ENCODE assay signal across 31 cellular contexts in the genomic region with DNA sequence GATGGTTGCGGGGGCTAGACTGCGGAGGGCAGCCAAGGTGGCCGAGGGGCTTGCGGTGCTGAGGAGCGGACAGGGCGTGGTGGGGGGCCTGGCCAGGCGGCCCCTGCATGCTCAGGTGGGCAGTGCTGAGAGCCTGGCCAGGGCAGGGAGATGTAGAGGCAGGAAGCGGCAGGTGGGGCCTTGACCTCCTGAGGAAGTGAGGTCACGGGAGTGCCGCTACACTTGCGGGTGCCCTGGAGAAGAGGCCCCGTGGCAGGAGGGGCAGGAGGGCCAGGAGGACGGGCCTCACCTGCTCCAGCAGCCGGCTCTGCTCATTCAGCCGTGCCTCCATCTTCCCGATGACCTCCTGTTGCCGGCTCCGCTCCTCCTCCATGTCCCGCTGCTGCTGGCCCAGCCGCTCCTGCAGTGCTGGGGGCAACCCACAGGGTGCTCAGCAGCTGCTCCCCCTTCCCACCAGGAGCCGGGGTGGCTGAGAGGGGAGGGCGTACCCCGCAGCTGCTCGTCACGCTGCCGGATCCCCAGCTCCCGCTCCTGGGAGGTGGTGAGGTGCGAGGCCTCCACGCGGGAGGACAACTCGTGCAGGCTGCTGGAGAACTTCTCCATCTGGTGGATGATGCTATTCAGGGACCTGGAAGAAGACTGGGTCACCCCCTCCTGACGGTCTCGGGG. TPM values are rescaled to one million over a fixed set of nuclear protein-coding genes. Genes with fewer than 3 reads are reported as not detected.
DNase-seq lines count a peak whose midpoint lies in the region; ATAC-seq and TF ChIP-seq lines count a peak whose summit lies in the region.
"Had no signal": no experiment of that assay in that cellular context is flagged by ENCODE, and none has a peak within 500 bp of the region (broad histone marks: within the 10 kb centered on the region; RNA-seq: fewer than 3 reads in every experiment).

No MANE protein-coding gene starts in this region.

- no peaks in the 10 kb centered on the region for H3K27me3 Mint-ChIP-seq in CD4-positive, alpha-beta memory T cell
- peaks cover 12% of the 10 kb centered on the region for H3K27me3 Mint-ChIP-seq in glutamatergic neuron (ENCODE audit: unreplicated experiment)
- H3K27me3 Mint-ChIP-seq: activated CD4-positive, alpha-beta T cell treated with anti-CD3 and anti-CD28 coated beads for 36 hours; naive B cell had no signal

- H3K4me1 ChIP-seq in BLaER1: peaks cover 30% of the 10 kb centered on the region
- H3K4me1 ChIP-seq in CD4-positive, alpha-beta memory T cell (ENCODE audit: insufficient read depth, low read length): no peaks in the 10 kb centered on the region
- H3K4me1 ChIP-seq in SJCRH30: peaks cover 8% of the 10 kb centered on the region; the same call in 1 of the 2 replicates
- no peaks in the 10 kb centered on the region for H3K4me1 ChIP-seq in psoas muscle
- H3K4me1 ChIP-seq: body of pancreas, foreskin keratinocyte, lower lobe of right lung, prostate gland, transverse colon had no signal

- H3K27me3 ChIP-seq in BLaER1 (no peaks in the 10 kb centered on the region), SJCRH30 (no peaks in the 10 kb centered on the region), psoas muscle (ENCODE audit: insufficient read depth in 3 of 3, low read length in 2 of 3) (no peaks in the 10 kb centered on the region)
- H3K27me3 ChIP-seq in CD4-positive, alpha-beta memory T cell (ENCODE audit: insufficient read depth, low read length): no peaks in the 10 kb centered on the region
- H3K27me3 ChIP-seq: body of pancreas, esophagus squamous epithelium, foreskin keratinocyte, transverse colon had no signal

- peaks cover 0 to 11% (median 4%) of the 10 kb centered on the region in 4 donors for H3K4me1 Mint-ChIP-seq in CD4-positive, alpha-beta memory T cell
- peaks cover 14% of the 10 kb centered on the region for H3K4me1 Mint-ChIP-seq in glutamatergic neuron (ENCODE audit: low read depth, unreplicated experiment)
- H3K4me1 Mint-ChIP-seq: naive B cell had no signal

- peak overlapping the region in 4 of 7 donors; percentile 30 to 83 (median 62) for H3K27ac Mint-ChIP-seq in CD4-positive, alpha-beta memory T cell
- peak overlapping the region; percentile 59 for H3K27ac Mint-ChIP-seq in glutamatergic neuron (ENCODE audit: unreplicated experiment)
- H3K27ac Mint-ChIP-seq: activated CD4-positive, alpha-beta T cell treated with anti-CD3 and anti-CD28 coated beads for 36 hours had no signal

- WGBS in psoas muscle, 3 donors: 81 to 85% (median 85%) methylated on average over 30 to 32 of the region's 33 CpGs

- POLR2A ChIA-PET in CD4-positive, alpha-beta memory T cell (lab: Charles Lee; ENCODE audit: partially characterized antibody): no interaction called here

- TF ChIP-seq CTCF in glutamatergic neuron (IDR thresholded peaks at IDR 0.05; ENCODE audit: partially characterized antibody, unreplicated experiment) (no peak), psoas muscle (IDR thresholded peaks at IDR 0.05) (no peak)

- H3K36me3 Mint-ChIP-seq in CD4-positive, alpha-beta memory T cell: peaks cover 4 to 10% of the 10 kb centered on the region in 2 donors
- H3K36me3 Mint-ChIP-seq in glutamatergic neuron (ENCODE audit: unreplicated experiment): no peaks in the 10 kb centered on the region
- H3K36me3 Mint-ChIP-seq: naive B cell had no signal

- CTCF ChIA-PET in CD4-positive, alpha-beta memory T cell (lab: Charles Lee; ENCODE audit: partially characterized antibody): interaction anchor here (1.2 to 1.4 kb wide), 2 partner anchors 11 to 164 kb away, joined by 3 to 4 read pairs; no protein-coding TSS in a partner anchor

- no peaks in the 10 kb centered on the region for H3K9me3 ChIP-seq in BLaER1
- H3K9me3 ChIP-seq in CD4-positive, alpha-beta memory T cell (ENCODE audit: control insufficient read depth in 1 of 2, low read length in 2 of 2): no peaks in the 10 kb centered on the region
- no peaks in the 10 kb centered on the region for H3K9me3 ChIP-seq in SJCRH30 (replicated peaks)
- H3K9me3 ChIP-seq in psoas muscle: no peaks in the 10 kb centered on the region
- H3K9me3 ChIP-seq: body of pancreas, esophagus squamous epithelium, lower lobe of right lung, prostate gland, transverse colon had no signal

- ATAC-seq in psoas muscle (no peak), GM18502 (IDR thresholded peaks at IDR 0.05; ENCODE audit: poor library complexity, unreplicated experiment) (no peak)
- ATAC-seq: activated CD4-positive, alpha-beta T cell treated with anti-CD3 and anti-CD28 coated beads for 36 hours; activated T-cell treated with anti-CD3 and anti-CD28 coated beads, Interleukin-2, amount 50 U/mL, for 4 hours; body of pancreas; foreskin keratinocyte; lower lobe of right lung; Panc1 had no signal

- peak overlapping the region; percentile 33 for H3K27ac ChIP-seq in BLaER1
- no peak overlapping the region for H3K27ac ChIP-seq in CD4-positive, alpha-beta memory T cell (ENCODE audit: low read depth, low read length)
- peak overlapping the region; percentile 53 for H3K27ac ChIP-seq in SJCRH30
- H3K27ac ChIP-seq in psoas muscle: no peak overlapping the region
- H3K27ac ChIP-seq: body of pancreas, esophagus squamous epithelium, foreskin keratinocyte, KMS-11, lower lobe of right lung, prostate gland, transverse colon, VCaP had no signal

- H3K9me3 Mint-ChIP-seq in CD4-positive, alpha-beta memory T cell: no peaks in the 10 kb centered on the region
- H3K9me3 Mint-ChIP-seq in glutamatergic neuron (ENCODE audit: unreplicated experiment): peaks cover 12% of the 10 kb centered on the region
- H3K9me3 Mint-ChIP-seq: activated T-cell treated with anti-CD3 and anti-CD28 coated beads, Interleukin-2, amount 50 U/mL, for 4 hours; naive B cell had no signal

- H3K4me2 ChIP-seq in BLaER1: peak overlapping the region; percentile 27
- H3K4me2 ChIP-seq: KMS-11 had no signal

- intact Hi-C loops in CD4-positive, alpha-beta memory T cell (cut with micrococcal nuclease): no loop called here
- intact Hi-C loops in psoas muscle (cut with DNase I): loop anchor here in 1 of 2 donors (10.0 kb wide), 1 partner anchor 377 kb away; no protein-coding TSS in a partner anchor

- H3K9ac ChIP-seq in BLaER1: no peak overlapping the region
- H3K9ac ChIP-seq: KMS-11 had no signal

- no peak for DNase-seq in CD4-positive, alpha-beta memory T cell
- peak; percentile 74 to 81 for DNase-seq in SJCRH30
- no peak for DNase-seq in glutamatergic neuron
- DNase-seq in psoas muscle: no peak
- DNase-seq in amniotic stem cell (lab: John Stamatoyannopoulos, UW): no peak
- DNase-seq: activated CD4-positive, alpha-beta T cell treated with anti-CD3 and anti-CD28 coated beads for 36 hours; activated gamma-delta T cell treated with Interleukin-2 at 50 U/mL for 16 hours; activated T-cell treated with anti-CD3 and anti-CD28 coated beads, Interleukin-2, amount 50 U/mL, for 4 hours; body of pancreas; C1 segment of cervical spinal cord; Calu3; cerebellar nuclear complex; dermis blood vessel endothelial cell; esophagus squamous epithelium; foreskin keratinocyte; kidney glomerular epithelial cell; lower lobe of right lung; midbrain; naive B cell; NCI-H1417 treated with DMSO at 0.1 percent for 48 hours; NCI-H2029 treated with DMSO at 0.1 percent for 48 hours; NCI-H2227 treated with DMSO at 0.1 percent for 48 hours; stimulated activated CD4-positive, alpha-beta T cell treated with anti-CD3 and anti-CD28 coated beads, Interleukin-4, amount 100 ng/mL, for 4 hours; T1000; transverse colon had no signal

- no peaks in the 10 kb centered on the region for H4K20me1 ChIP-seq in BLaER1

- peaks cover 17% of the 10 kb centered on the region for H3K36me3 ChIP-seq in BLaER1
- no peaks in the 10 kb centered on the region for H3K36me3 ChIP-seq in CD4-positive, alpha-beta memory T cell (ENCODE audit: insufficient read depth, low read length)
- H3K36me3 ChIP-seq in SJCRH30: no peaks in the 10 kb centered on the region
- no peaks in the 10 kb centered on the region for H3K36me3 ChIP-seq in psoas muscle (ENCODE audit: insufficient read depth in 1 of 2, low read depth in 1 of 2)
- H3K36me3 ChIP-seq: prostate gland, transverse colon had no signal

- H3K4me3 ChIP-seq in BLaER1 (no peak overlapping the region), SJCRH30 (peak overlapping the region; percentile 6; the same call in 1 of the 2 replicates), psoas muscle (no peak overlapping the region)
- no peak overlapping the region for H3K4me3 ChIP-seq in CD4-positive, alpha-beta memory T cell (ENCODE audit: low read length in 2 of 2)
- H3K4me3 ChIP-seq: body of pancreas, esophagus squamous epithelium, lower lobe of right lung, prostate gland, transverse colon had no signal

- H3K4me3 Mint-ChIP-seq in CD4-positive, alpha-beta memory T cell: peak overlapping the region in 4 of 8 donors; percentile 11 to 69 (median 33)
- peak overlapping the region; percentile 7 for H3K4me3 Mint-ChIP-seq in glutamatergic neuron (ENCODE audit: unreplicated experiment)
- H3K4me3 Mint-ChIP-seq: activated CD4-positive, alpha-beta T cell treated with anti-CD3 and anti-CD28 coated beads for 36 hours; activated T-cell treated with anti-CD3 and anti-CD28 coated beads, Interleukin-2, amount 50 U/mL, for 4 hours; naive B cell had no signal

RNA-seq across cellular contexts. Expression of gene MRPL38, which starts 12.9 kb away (rescaled TPM):
- total RNA-seq in CD4-positive, alpha-beta memory T cell: 100 to 1,000 TPM; 126 to 142 TPM
- polyA plus RNA-seq in CD4-positive, alpha-beta memory T cell: 10 to 100 TPM; 59.1 to 89.0 TPM
- total RNA-seq in SJCRH30 (2014; rRNA removed; shearing (Covaris generic)): 43.6 and 47.1 TPM in 2 replicates
- total RNA-seq in glutamatergic neuron (ENCODE audit: unreplicated experiment): 133 TPM
- total RNA-seq in psoas muscle: 100 to 1,000 TPM; 107 to 168 (median 125) TPM
- 100 to 1,000 TPM; 104 to 115 (median 107) TPM for polyA plus RNA-seq in psoas muscle

RNA-seq across cellular contexts. Expression of gene TRIM65, which starts 20.8 kb away (rescaled TPM):
- 10 to 100 TPM; 36.5 to 36.9 TPM for total RNA-seq in CD4-positive, alpha-beta memory T cell
- 10 to 100 TPM; 17.7 to 28.8 TPM for polyA plus RNA-seq in CD4-positive, alpha-beta memory T cell
- 7.4 and 7.9 TPM in 2 replicates for total RNA-seq in SJCRH30 (2014; rRNA removed; shearing (Covaris generic))
- 24.3 TPM for total RNA-seq in glutamatergic neuron (ENCODE audit: unreplicated experiment)
- 10 to 100 TPM in 2 of 4 donors, 1 to 10 TPM in 2; 9.2 to 10.3 (median 9.7) TPM for total RNA-seq in psoas muscle
- 10 to 100 TPM in 1 of 3 donors, 1 to 10 TPM in 2; 9.0 to 14.8 (median 9.0) TPM for polyA plus RNA-seq in psoas muscle

RNA-seq across cellular contexts. Expression of gene FBF1, which starts 23.3 kb away (rescaled TPM):
- total RNA-seq in CD4-positive, alpha-beta memory T cell: 10 to 100 TPM; 39.6 to 42.7 TPM
- 1 to 10 TPM; 3.7 to 4.0 TPM for polyA plus RNA-seq in CD4-positive, alpha-beta memory T cell
- total RNA-seq in SJCRH30 (2014; rRNA removed; shearing (Covaris generic)): 10.3 and 13.5 TPM in 2 replicates
- total RNA-seq in glutamatergic neuron (ENCODE audit: unreplicated experiment) (110 TPM), psoas muscle (1 to 10 TPM; 1.8 to 5.9 (median 3.7) TPM)
- 10 to 100 TPM in 1 of 3 donors, 1 to 10 TPM in 2; 1.8 to 10.4 (median 3.1) TPM for polyA plus RNA-seq in psoas muscle

RNA-seq across cellular contexts. Expression of gene TRIM47, which starts 39.2 kb away (rescaled TPM):
- total RNA-seq in CD4-positive, alpha-beta memory T cell: 10 to 100 TPM; 17.5 to 22.6 TPM
- polyA plus RNA-seq in CD4-positive, alpha-beta memory T cell: 10 to 100 TPM; 11.2 to 26.8 TPM
- total RNA-seq in SJCRH30 (2014; rRNA removed; shearing (Covaris generic)): 8.1 and 9.9 TPM in 2 replicates
- 2.1 TPM for total RNA-seq in glutamatergic neuron (ENCODE audit: unreplicated experiment)
- 10 to 100 TPM in 3 of 4 donors, 1 to 10 TPM in 1; 8.9 to 16.0 (median 10.9) TPM for total RNA-seq in psoas muscle
- 10 to 100 TPM in 2 of 3 donors, 1 to 10 TPM in 1; 8.4 to 17.1 (median 10.9) TPM for polyA plus RNA-seq in psoas muscle

Comparison
In these comparisons a context has a peak if more than half of its experiments do, and no peak if none do; other contexts are left out.
1. H3K27ac ChIP-seq: peak in BLaER1 (single experiment) and SJCRH30 (single experiment); none in CD4-positive, alpha-beta memory T cell (single experiment) and psoas muscle (single experiment).
2. DNase-seq: peak in SJCRH30 (2 of 2); none in CD4-positive, alpha-beta memory T cell (0 of 5), glutamatergic neuron (single experiment), psoas muscle (0 of 2) and amniotic stem cell (single experiment).